ENCODE assay signal across 1 cellular context in the genomic region with DNA sequence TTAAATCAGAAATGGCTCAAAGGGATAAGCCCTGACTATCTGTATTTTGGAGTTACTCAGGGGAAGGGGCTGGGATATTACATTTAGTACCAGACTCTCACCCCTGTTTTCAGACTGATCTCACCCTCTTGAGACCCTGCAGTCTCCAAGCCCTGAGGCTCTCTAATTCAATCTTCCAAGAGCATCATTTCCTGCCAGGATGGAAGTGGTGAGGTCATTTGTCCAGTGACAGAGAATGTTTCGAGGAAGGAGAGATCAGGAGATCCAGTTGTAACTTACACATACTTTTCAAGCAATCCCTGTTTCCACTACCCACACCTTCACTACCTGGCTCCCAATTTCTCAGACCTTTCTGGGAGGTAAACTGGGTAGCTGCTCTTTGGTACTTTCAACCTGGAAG.
TF ChIP-seq lines count a peak whose summit lies in the region.

No MANE protein-coding gene starts in this region.

TF ChIP-seq in GM23338, 12 proteins besides CTCF, POLR2A, EP300 and RAD21 (continued from another document):
- TF ChIP-seq, protein P1, sequence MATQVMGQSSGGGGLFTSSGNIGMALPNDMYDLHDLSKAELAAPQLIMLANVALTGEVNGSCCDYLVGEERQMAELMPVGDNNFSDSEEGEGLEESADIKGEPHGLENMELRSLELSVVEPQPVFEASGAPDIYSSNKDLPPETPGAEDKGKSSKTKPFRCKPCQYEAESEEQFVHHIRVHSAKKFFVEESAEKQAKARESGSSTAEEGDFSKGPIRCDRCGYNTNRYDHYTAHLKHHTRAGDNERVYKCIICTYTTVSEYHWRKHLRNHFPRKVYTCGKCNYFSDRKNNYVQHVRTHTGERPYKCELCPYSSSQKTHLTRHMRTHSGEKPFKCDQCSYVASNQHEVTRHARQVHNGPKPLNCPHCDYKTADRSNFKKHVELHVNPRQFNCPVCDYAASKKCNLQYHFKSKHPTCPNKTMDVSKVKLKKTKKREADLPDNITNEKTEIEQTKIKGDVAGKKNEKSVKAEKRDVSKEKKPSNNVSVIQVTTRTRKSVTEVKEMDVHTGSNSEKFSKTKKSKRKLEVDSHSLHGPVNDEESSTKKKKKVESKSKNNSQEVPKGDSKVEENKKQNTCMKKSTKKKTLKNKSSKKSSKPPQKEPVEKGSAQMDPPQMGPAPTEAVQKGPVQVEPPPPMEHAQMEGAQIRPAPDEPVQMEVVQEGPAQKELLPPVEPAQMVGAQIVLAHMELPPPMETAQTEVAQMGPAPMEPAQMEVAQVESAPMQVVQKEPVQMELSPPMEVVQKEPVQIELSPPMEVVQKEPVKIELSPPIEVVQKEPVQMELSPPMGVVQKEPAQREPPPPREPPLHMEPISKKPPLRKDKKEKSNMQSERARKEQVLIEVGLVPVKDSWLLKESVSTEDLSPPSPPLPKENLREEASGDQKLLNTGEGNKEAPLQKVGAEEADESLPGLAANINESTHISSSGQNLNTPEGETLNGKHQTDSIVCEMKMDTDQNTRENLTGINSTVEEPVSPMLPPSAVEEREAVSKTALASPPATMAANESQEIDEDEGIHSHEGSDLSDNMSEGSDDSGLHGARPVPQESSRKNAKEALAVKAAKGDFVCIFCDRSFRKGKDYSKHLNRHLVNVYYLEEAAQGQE (IDR thresholded peaks at IDR 0.05; ENCODE audit: unreplicated experiment): no peak
- TF ChIP-seq NANOG (IDR thresholded peaks at IDR 0.05; ENCODE audit: borderline replicate concordance): no peak
- no peak for TF ChIP-seq EZH2phosphoT487 (IDR thresholded peaks at IDR 0.05; ENCODE audit: unreplicated experiment)
